ENCODE assay signal across 11 cellular contexts in genomic region chr12:62459976-62460375, GRCh38.
"Had no signal": no experiment of that assay in that cellular context is flagged by ENCODE, and none has a peak within 500 bp of the region (broad histone marks: within the 10 kb centered on the region; RNA-seq: fewer than 3 reads in every experiment).

No MANE protein-coding gene starts in this region.

- FAIRE-seq: H1, H54 had no signal

- H3K4me2 ChIP-seq: GM23338 had no signal

- H2AFZ ChIP-seq: GM23248, GM23338 had no signal

- H3K36me3 ChIP-seq: HAP-1 had no signal

- H3K27ac ChIP-seq: GM23248 had no signal

- H3K9ac ChIP-seq: GM23248 had no signal

- DNase-seq: GM23248, GOT3, H7, H9, HCEC 1CT, HFFc6 had no signal

- H3K4me1 ChIP-seq: HAP-1 had no signal

- ATAC-seq: GM23338, HCT116 had no signal

- H3K4me3 ChIP-seq: GM23248, GM23338, HAP-1 had no signal
